ENCODE assay signal across 3 cellular contexts in genomic region chr7:150923191-150923590, GRCh38.
TF ChIP-seq lines count a peak whose summit lies in the region.

No MANE protein-coding gene starts in this region.

TF ChIP-seq in SK-N-SH treated with all-trans-retinoic acid at 6 μM for 48 hours, 23 proteins besides CTCF, POLR2A, EP300 and RAD21:
- TF ChIP-seq ZNF565 (CRISPR knock-in tag; conservative IDR thresholded peaks at IDR 0.05; ENCODE audit: low read depth) (no peak), ISL1 (CRISPR knock-in tag; IDR thresholded peaks at IDR 0.05) (peak; percentile 66)
- TF ChIP-seq, protein P1, sequence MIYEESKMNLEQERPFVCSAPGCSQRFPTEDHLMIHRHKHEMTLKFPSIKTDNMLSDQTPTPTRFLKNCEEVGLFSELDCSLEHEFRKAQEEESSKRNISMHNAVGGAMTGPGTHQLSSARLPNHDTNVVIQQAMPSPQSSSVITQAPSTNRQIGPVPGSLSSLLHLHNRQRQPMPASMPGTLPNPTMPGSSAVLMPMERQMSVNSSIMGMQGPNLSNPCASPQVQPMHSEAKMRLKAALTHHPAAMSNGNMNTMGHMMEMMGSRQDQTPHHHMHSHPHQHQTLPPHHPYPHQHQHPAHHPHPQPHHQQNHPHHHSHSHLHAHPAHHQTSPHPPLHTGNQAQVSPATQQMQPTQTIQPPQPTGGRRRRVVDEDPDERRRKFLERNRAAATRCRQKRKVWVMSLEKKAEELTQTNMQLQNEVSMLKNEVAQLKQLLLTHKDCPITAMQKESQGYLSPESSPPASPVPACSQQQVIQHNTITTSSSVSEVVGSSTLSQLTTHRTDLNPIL (CRISPR knock-in tag; IDR thresholded peaks at IDR 0.05; ENCODE audit: low read depth): peak; percentile 19; the same call in 1 of the 2 replicates
TF ChIP-seq in SK-N-SH treated with all-trans-retinoic acid at 6 μM for 48 hours: peak in this region for 2.

TF ChIP-seq in SK-N-SH, 30 proteins besides CTCF, POLR2A, EP300 and RAD21:
- TF ChIP-seq SMC3 (IDR thresholded peaks at IDR 0.05; ENCODE audit: low read depth, low read length) (no peak), TCF12 (IDR thresholded peaks at IDR 0.05) (no peak), YY1 (IDR thresholded peaks at IDR 0.05; ENCODE audit: low read depth) (no peak), NRF1 (IDR thresholded peaks at IDR 0.05; ENCODE audit: low read depth, low read length) (no peak), JUND (IDR thresholded peaks at IDR 0.05) (no peak), FOSL2 (IDR thresholded peaks at IDR 0.05; ENCODE audit: borderline replicate concordance, low read depth) (no peak), TEAD4 (IDR thresholded peaks at IDR 0.05; ENCODE audit: borderline replicate concordance, insufficient read depth) (no peak), POLR2AphosphoS5 (IDR thresholded peaks at IDR 0.05; ENCODE audit: low read depth, low read length) (no peak), MEF2A (IDR thresholded peaks at IDR 0.05; ENCODE audit: borderline replicate concordance, low read depth) (no peak), RCOR1 (IDR thresholded peaks at IDR 0.05; ENCODE audit: low read length) (no peak)
- TF ChIP-seq, protein P2, sequence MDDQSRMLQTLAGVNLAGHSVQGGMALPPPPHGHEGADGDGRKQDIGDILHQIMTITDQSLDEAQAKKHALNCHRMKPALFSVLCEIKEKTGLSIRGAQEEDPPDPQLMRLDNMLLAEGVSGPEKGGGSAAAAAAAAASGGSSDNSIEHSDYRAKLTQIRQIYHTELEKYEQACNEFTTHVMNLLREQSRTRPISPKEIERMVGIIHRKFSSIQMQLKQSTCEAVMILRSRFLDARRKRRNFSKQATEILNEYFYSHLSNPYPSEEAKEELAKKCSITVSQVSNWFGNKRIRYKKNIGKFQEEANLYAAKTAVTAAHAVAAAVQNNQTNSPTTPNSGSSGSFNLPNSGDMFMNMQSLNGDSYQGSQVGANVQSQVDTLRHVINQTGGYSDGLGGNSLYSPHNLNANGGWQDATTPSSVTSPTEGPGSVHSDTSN (IDR thresholded peaks at IDR 0.05): no peak

TF ChIP-seq in K562, 482 proteins besides CTCF, POLR2A, EP300 and RAD21:
- TF ChIP-seq MEIS2 (IDR thresholded peaks at IDR 0.05; ENCODE audit: partially characterized antibody) (peak; percentile 64), PBX2 (CRISPR knock-in tag; IDR thresholded peaks at IDR 0.05; ENCODE audit: low read depth) (no peak), PBX2 (tag; conservative IDR thresholded peaks at IDR 0.05; ENCODE audit: low read depth) (0 out of 2 replicates have a peak, but pooled peaks have one; percentile 20), ZNF696 (CRISPR knock-in tag; conservative IDR thresholded peaks at IDR 0.05) (no peak)
